In genomic region chr7:154871483-154871882, GRCh38 we compare ENCODE assay signal across 13 cellular contexts.
"Had no signal": no experiment of that assay in that cellular context is flagged by ENCODE, and none has a peak within 500 bp of the region (broad histone marks: within the 10 kb centered on the region; RNA-seq: fewer than 3 reads in every experiment).

No MANE protein-coding gene starts in this region.

- H3K36me3 ChIP-seq: lower lobe of right lung, prostate gland had no signal

- ATAC-seq: lower lobe of right lung, natural killer cell, sciatic nerve, WTC11 had no signal

- H3K27me3 ChIP-seq: testis had no signal

- H3K4me1 ChIP-seq: lower lobe of right lung, prostate gland, testis had no signal

- H3K4me3 ChIP-seq: lower lobe of right lung, prostate gland, testis had no signal

- H3K9me3 ChIP-seq: lower lobe of right lung, prostate gland, testis had no signal

- H3K27ac ChIP-seq: lower lobe of right lung, prostate gland, testis had no signal

- DNase-seq: activated CD4-positive, alpha-beta T cell treated with anti-CD3 and anti-CD28 coated beads, Interleukin-2, amount 10 ng/mL, durations not matched to agents 7 days and 5 days; activated CD8-positive, alpha-beta memory T cell treated with anti-CD3 and anti-CD28 coated beads for 24 hours; activated naive CD4-positive, alpha-beta T cell treated with Interleukin-2 at 50 U/mL for 16 hours; dermis blood vessel endothelial cell; erythroblast; lower lobe of right lung; natural killer cell; stimulated activated CD4-positive, alpha-beta T cell treated with anti-CD3 and anti-CD28 coated beads, Interleukin-2, amount 100 ng/mL, for 48 hours; stimulated activated CD8-positive, alpha-beta memory T cell treated with anti-CD3 and anti-CD28 coated beads, Interleukin-4, amount 100 ng/mL, for 48 hours; testis had no signal
